Comparison of ENCODE assay signal across 9 cellular contexts in the genomic region with DNA sequence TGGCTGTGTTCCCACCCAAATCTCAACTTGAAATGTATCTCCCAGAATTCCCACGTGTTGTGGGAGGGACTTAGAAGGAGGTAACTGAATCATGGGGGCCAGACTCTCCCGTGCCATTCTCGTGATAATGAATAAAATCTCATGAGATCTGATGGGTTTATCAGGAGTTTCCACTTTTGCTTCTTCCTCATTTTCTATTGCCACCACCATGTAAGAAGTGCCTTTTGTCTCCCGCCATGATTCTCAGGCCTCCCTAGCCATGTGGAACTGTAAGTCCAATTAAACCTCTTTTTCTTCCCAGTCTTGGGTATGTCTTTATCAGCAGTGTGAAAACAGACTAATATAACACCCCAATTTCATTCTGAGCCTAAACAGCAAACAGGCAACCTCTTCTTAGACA. TPM values are rescaled to one million over a fixed set of nuclear protein-coding genes. Genes with fewer than 3 reads are reported as not detected.
A peak's percentile ranks its signal among the peaks of the same experiment; 100 is the strongest.
DNase-seq lines count a peak whose midpoint lies in the region; ATAC-seq and TF ChIP-seq lines count a peak whose summit lies in the region.
"Not testable (repeated sequence)": the region's sequence is repeated elsewhere in the genome, so short reads cannot be mapped to it uniquely, and the experiment has no call there.
"Had no signal": no experiment of that assay in that cellular context is flagged by ENCODE, and none has a peak within 500 bp of the region (broad histone marks: within the 10 kb centered on the region; RNA-seq: fewer than 3 reads in every experiment).

No MANE protein-coding gene starts in this region.

- H3K27ac Mint-ChIP-seq in CD4-positive, CD25-positive, alpha-beta regulatory T cell, result peak overlapping the region; percentile 20 to 70 (median 39)
- H3K27ac Mint-ChIP-seq in activated T-cell treated with anti-CD3 and anti-CD28 coated beads, Interleukin-2, amount 50 U/mL, for 24 hours, result peak overlapping the region; percentile 50
- H3K27ac Mint-ChIP-seq in activated naive CD8-positive, alpha-beta T cell treated with anti-CD3 and anti-CD28 coated beads, Interleukin-2, amount 50 U/mL, for 24 hours; natural killer cell: not testable (repeated sequence)

- H3K9ac ChIP-seq in DND-41 (ENCODE audit: low read depth, low read length), result not testable (repeated sequence)

- 87% methylated on average over 4 of the region's 4 CpGs for WGBS in hepatocyte (ENCODE audit: low lambda C conversion rate, missing lambda C conversion rate)

- peaks cover 29% of the 10 kb centered on the region for H3K36me3 ChIP-seq in CD4-positive, CD25-positive, alpha-beta regulatory T cell (ENCODE audit: control insufficient read depth, insufficient read depth, low read length)
- H3K36me3 ChIP-seq in DND-41 (ENCODE audit: insufficient read depth, low read length), result peaks cover 24% of the 10 kb centered on the region
- not testable (repeated sequence) for H3K36me3 ChIP-seq in hepatocyte (replicated peaks; ENCODE audit: insufficient read depth, low read depth)

- H4K20me1 ChIP-seq in DND-41 (ENCODE audit: insufficient read depth, low read length); hepatocyte (ENCODE audit: insufficient read depth, poor library complexity, severe bottlenecking): not testable (repeated sequence)

- TF ChIP-seq CTCF in DND-41 (IDR thresholded peaks at IDR 0.05; ENCODE audit: borderline replicate concordance, extremely low read depth, low read length, poor library complexity, severe bottlenecking); hepatocyte (IDR thresholded peaks at IDR 0.05; ENCODE audit: poor library complexity); natural killer cell (IDR thresholded peaks at IDR 0.05): not testable (repeated sequence)

- H3K4me2 ChIP-seq in DND-41 (ENCODE audit: insufficient read depth, low read length), result peak overlapping the region; percentile 47; the same call in 1 of the 2 replicates
- H3K4me2 ChIP-seq in hepatocyte, result peak overlapping the region; percentile 48

- H2AFZ ChIP-seq in DND-41 (ENCODE audit: low read depth, low read length); hepatocyte: not testable (repeated sequence)

- ATAC-seq in CD4-positive, CD25-positive, alpha-beta regulatory T cell (ENCODE audit: low read depth in 2 of 2); DND-41 (ENCODE audit: insufficient read depth, low read depth); activated naive CD8-positive, alpha-beta T cell treated with anti-CD3 and anti-CD28 coated beads, Interleukin-2, amount 50 U/mL, for 24 hours; natural killer cell: not testable (repeated sequence)

- not testable (repeated sequence) for H3K27me3 ChIP-seq in CD4-positive, CD25-positive, alpha-beta regulatory T cell (ENCODE audit: control insufficient read depth, insufficient read depth, low read length); DND-41 (ENCODE audit: insufficient read depth, low read length, poor library complexity); hepatocyte

- H3K9me2 ChIP-seq in hepatocyte (replicated peaks; ENCODE audit: insufficient read depth), result not testable (repeated sequence)

- peak overlapping the region in 2 of 4 donors; percentile 40 to 62 for H3K4me3 Mint-ChIP-seq in CD4-positive, CD25-positive, alpha-beta regulatory T cell
- peak overlapping the region; percentile 43 for H3K4me3 Mint-ChIP-seq in activated T-cell treated with anti-CD3 and anti-CD28 coated beads, Interleukin-2, amount 50 U/mL, for 24 hours
- H3K4me3 Mint-ChIP-seq in activated naive CD8-positive, alpha-beta T cell treated with anti-CD3 and anti-CD28 coated beads, Interleukin-2, amount 50 U/mL, for 24 hours, result peak overlapping the region; percentile 32
- peak overlapping the region; percentile 45 for H3K4me3 Mint-ChIP-seq in natural killer cell

- peaks cover 54% of the 10 kb centered on the region for H3K4me1 ChIP-seq in CD4-positive, CD25-positive, alpha-beta regulatory T cell (ENCODE audit: control insufficient read depth, insufficient read depth, low read length, poor library complexity, severe bottlenecking)
- peaks cover 38% of the 10 kb centered on the region for H3K4me1 ChIP-seq in DND-41 (ENCODE audit: insufficient read depth, low read length)
- H3K4me1 ChIP-seq in hepatocyte (ENCODE audit: insufficient read depth), result peaks cover 32% of the 10 kb centered on the region

- not testable (repeated sequence) for H3K27ac ChIP-seq in CD4-positive, CD25-positive, alpha-beta regulatory T cell (ENCODE audit: insufficient read depth, low read length, poor library complexity, severe bottlenecking); DND-41 (ENCODE audit: low read length); hepatocyte

- not testable (repeated sequence) for DNase-seq in CD4-positive, CD25-positive, alpha-beta regulatory T cell; DND-41; activated T-cell treated with anti-CD3 and anti-CD28 coated beads, Interleukin-2, amount 50 U/mL, for 24 hours; activated naive CD8-positive, alpha-beta T cell treated with anti-CD3 and anti-CD28 coated beads, Interleukin-2, amount 50 U/mL, for 24 hours; hepatocyte (ENCODE audit: low spot score); natural killer cell
- peak; percentile 44 for DNase-seq in OCI-M1 (lab: John Stamatoyannopoulos, UW)

- intact Hi-C loops in natural killer cell (cut with micrococcal nuclease), result not testable (repeated sequence)

- H3K27me3 Mint-ChIP-seq in CD4-positive, CD25-positive, alpha-beta regulatory T cell; activated T-cell treated with anti-CD3 and anti-CD28 coated beads, Interleukin-2, amount 50 U/mL, for 24 hours; activated naive CD8-positive, alpha-beta T cell treated with anti-CD3 and anti-CD28 coated beads, Interleukin-2, amount 50 U/mL, for 24 hours; natural killer cell (ENCODE audit: low read depth in 2 of 2): not testable (repeated sequence)

- H3K9me3 ChIP-seq in CD4-positive, CD25-positive, alpha-beta regulatory T cell (ENCODE audit: control insufficient read depth in 2 of 2, low read length in 2 of 2); DND-41 (ENCODE audit: insufficient read depth, low read length, severe bottlenecking); hepatocyte (ENCODE audit: low read depth): not testable (repeated sequence)

- peak overlapping the region; percentile 45 for H3K4me3 ChIP-seq in CD4-positive, CD25-positive, alpha-beta regulatory T cell (ENCODE audit: low read depth, low read length)
- H3K4me3 ChIP-seq in DND-41 (ENCODE audit: low read depth in 1 of 2, low read length in 2 of 2); hepatocyte: not testable (repeated sequence)

- H3K9me3 Mint-ChIP-seq in CD4-positive, CD25-positive, alpha-beta regulatory T cell; activated T-cell treated with anti-CD3 and anti-CD28 coated beads, Interleukin-2, amount 50 U/mL, for 24 hours; activated naive CD8-positive, alpha-beta T cell treated with anti-CD3 and anti-CD28 coated beads, Interleukin-2, amount 50 U/mL, for 24 hours; natural killer cell: not testable (repeated sequence)

- peaks cover 24% of the 10 kb centered on the region for H3K36me3 Mint-ChIP-seq in CD4-positive, CD25-positive, alpha-beta regulatory T cell
- peaks cover 72% of the 10 kb centered on the region for H3K36me3 Mint-ChIP-seq in activated T-cell treated with anti-CD3 and anti-CD28 coated beads, Interleukin-2, amount 50 U/mL, for 24 hours (ENCODE audit: low read depth)
- H3K36me3 Mint-ChIP-seq in activated naive CD8-positive, alpha-beta T cell treated with anti-CD3 and anti-CD28 coated beads, Interleukin-2, amount 50 U/mL, for 24 hours (ENCODE audit: low read depth), result peaks cover 43% of the 10 kb centered on the region
- H3K36me3 Mint-ChIP-seq in natural killer cell, result not testable (repeated sequence)

- H3K79me2 ChIP-seq in DND-41 (ENCODE audit: insufficient read depth, low read length), result peaks cover 77% of the 10 kb centered on the region
- peaks cover 83% of the 10 kb centered on the region for H3K79me2 ChIP-seq in hepatocyte

- peaks cover 35 to 44% (median 39%) of the 10 kb centered on the region in 4 donors for H3K4me1 Mint-ChIP-seq in CD4-positive, CD25-positive, alpha-beta regulatory T cell
- peaks cover 39% of the 10 kb centered on the region for H3K4me1 Mint-ChIP-seq in activated T-cell treated with anti-CD3 and anti-CD28 coated beads, Interleukin-2, amount 50 U/mL, for 24 hours (ENCODE audit: low read depth)
- H3K4me1 Mint-ChIP-seq in activated naive CD8-positive, alpha-beta T cell treated with anti-CD3 and anti-CD28 coated beads, Interleukin-2, amount 50 U/mL, for 24 hours, result peaks cover 26% of the 10 kb centered on the region
- H3K4me1 Mint-ChIP-seq in natural killer cell, result peaks cover 27 to 49% of the 10 kb centered on the region in 2 donors

RNA-seq across cellular contexts. Expression of a gene that starts 4.6 kb away (rescaled TPM):
- total RNA-seq in CD4-positive, CD25-positive, alpha-beta regulatory T cell, result 45.4 TPM
- polyA plus RNA-seq in CD4-positive, CD25-positive, alpha-beta regulatory T cell, result 10 to 100 TPM; 38.0 to 47.9 (median 43.5) TPM
- 28.9 and 43.3 TPM in 2 replicates for total RNA-seq in hepatocyte
- polyA plus RNA-seq in hepatocyte, result 29.1 and 30.0 TPM in 2 replicates
- 10 to 100 TPM; 38.7 to 52.4 (median 45.3) TPM for total RNA-seq in natural killer cell

RNA-seq across cellular contexts. Expression of a gene that starts 4.7 kb away (rescaled TPM):
- 29.1 TPM for total RNA-seq in CD4-positive, CD25-positive, alpha-beta regulatory T cell
- polyA plus RNA-seq in CD4-positive, CD25-positive, alpha-beta regulatory T cell, result 10 to 100 TPM; 15.7 to 21.3 (median 19.0) TPM
- total RNA-seq in hepatocyte (19.1 and 20.1 TPM in 2 replicates), natural killer cell (10 to 100 TPM; 20.2 to 24.1 (median 21.8) TPM)
- 11.8 and 13.6 TPM in 2 replicates for polyA plus RNA-seq in hepatocyte

RNA-seq across cellular contexts. Expression of a gene that starts 46.3 kb away (rescaled TPM):
- not detected for total RNA-seq in CD4-positive, CD25-positive, alpha-beta regulatory T cell
- not detected for polyA plus RNA-seq in CD4-positive, CD25-positive, alpha-beta regulatory T cell
- 0.48 and 0.60 TPM in 2 replicates for total RNA-seq in hepatocyte
- polyA plus RNA-seq in hepatocyte, result 3.2 and 5.8 TPM in 2 replicates
- total RNA-seq in natural killer cell, result not detected
- total RNA-seq: Right ventricle myocardium inferior, RPMI7951 had no signal
